23 cellular contexts compared by ENCODE assay signal in genomic region chr7:93332172-93332571, GRCh38.
DNase-seq lines count a peak whose midpoint lies in the region; ATAC-seq, FAIRE-seq and TF ChIP-seq lines count a peak whose summit lies in the region.
"Had no signal": no experiment of that assay in that cellular context is flagged by ENCODE, and none has a peak within 500 bp of the region (broad histone marks: within the 10 kb centered on the region; RNA-seq: fewer than 3 reads in every experiment).

No MANE protein-coding gene starts in this region.

- H3K9ac ChIP-seq in K562 (ENCODE audit: insufficient read depth in 1 of 2, low read depth in 2 of 2, low read length in 2 of 2) = no peak overlapping the region
- H3K9ac ChIP-seq: BLaER1 had no signal

- CTCF ChIA-PET in K562 (lab: Yijun Ruan, JAX; ENCODE audit: low intra/inter-chr PET ratio) = no interaction called here

- no peak for TF ChIP-seq POLR2A in K562 (conservative IDR thresholded peaks at IDR 0.05)

- H3K27ac ChIP-seq in 22Rv1 = no peak overlapping the region
- no peak overlapping the region for H3K27ac ChIP-seq in K562 (ENCODE audit: extremely low read depth, low read depth, low read length)
- H3K27ac ChIP-seq: BLaER1 had no signal

- no peak overlapping the region for H2AFZ ChIP-seq in K562 (ENCODE audit: low read depth, low read length)

- 36% methylated on average over 2 of the region's 2 CpGs for WGBS in K562 (ENCODE audit: insufficient coverage, low coverage, missing lambda C conversion rate)

- peak; percentile 47 for DNase-seq in NCI-H82 (lab: John Stamatoyannopoulos, UW)
- DNase-seq in NCI-H82 treated with DMSO at 0.1 percent for 48 hours (lab: John Stamatoyannopoulos, UW; ENCODE audit: unreplicated experiment) = no peak
- peak in 1 of 4 experiments; percentile 10 for DNase-seq in K562 (ENCODE audit: extremely low read depth in 1 of 4, low spot score in 3 of 4)
- DNase-seq in NCI-H526 (lab: John Stamatoyannopoulos, UW) = no peak
- DNase-seq: 8988T; ACHN; BE2C; C1 segment of cervical spinal cord; CD4-positive, alpha-beta memory T cell; CD4-positive, CD25-positive, alpha-beta regulatory T cell; CD8-positive, alpha-beta memory T cell; COR-L47; DMS 273 treated with DMSO at 0.1 percent for 48 hours; DMS153; DMS79; DND-41; EL; GDM1 had no signal

- H3K36me3 ChIP-seq in K562 (ENCODE audit: control insufficient read depth, insufficient read depth, low read length) = 0 out of 3 replicates have a peak, but pooled peaks cover 2% of the 10 kb centered on the region
- H3K36me3 ChIP-seq: BE2C, BLaER1 had no signal

- H3K79me2 ChIP-seq in K562 (ENCODE audit: control insufficient read depth, insufficient read depth, low read length) = no peaks in the 10 kb centered on the region

- POLR2A ChIA-PET in K562 (lab: Yijun Ruan, JAX) = no interaction called here

- ATAC-seq in K562 = peak; percentile 71
- ATAC-seq in activated CD4-positive, CD25-positive, alpha-beta regulatory T cell treated with anti-CD3 and anti-CD28 coated beads, Interleukin-2, amount 50 U/mL, for 24 hours = no peak

- no peaks in the 10 kb centered on the region for H4K20me1 ChIP-seq in K562 (replicated peaks; ENCODE audit: control insufficient read depth, insufficient read depth, low read length)
- H4K20me1 ChIP-seq: BLaER1 had no signal

- no peak for TF ChIP-seq EP300 in K562 (IDR thresholded peaks at IDR 0.05; ENCODE audit: low read length)

- H3K9me3 ChIP-seq in K562 (replicated peaks; ENCODE audit: control insufficient read depth, insufficient read depth, low read depth, low read length) = no peaks in the 10 kb centered on the region
- H3K9me3 ChIP-seq: BE2C, BLaER1 had no signal

- no peaks in the 10 kb centered on the region for H3K4me1 ChIP-seq in K562 (replicated peaks in 1 of 2; ENCODE audit: control insufficient read depth in 2 of 2, insufficient read depth in 2 of 2, low read length in 2 of 2)
- H3K4me1 ChIP-seq: BE2C, BLaER1 had no signal

- TF ChIP-seq RAD21 in K562 (CRISPR knock-in tag; conservative IDR thresholded peaks at IDR 0.05 in 1 of 2, IDR thresholded peaks at IDR 0.05 in 1 of 2) = no peak

- BruUV-seq in K562 (replicated peaks; lab: Mats Ljungman, UMichigan) = no TSS peak

- in situ Hi-C loops in K562 (cut with MboI) = no loop called here

- TF ChIP-seq CTCF in 22Rv1 (IDR thresholded peaks at IDR 0.05) (0 out of 2 replicates have a peak, but pooled peaks have one; percentile 2), K562 (IDR thresholded peaks at IDR 0.05 in 2 of 3, conservative IDR thresholded peaks at IDR 0.05 in 1 of 3; ENCODE audit: insufficient read depth in 2 of 3, low read depth in 1 of 3, low read length in 3 of 3) (no peak)

- no peak overlapping the region for H3K4me2 ChIP-seq in K562 (ENCODE audit: insufficient read depth, low read length)
- H3K4me2 ChIP-seq: BLaER1 had no signal

- no peaks in the 10 kb centered on the region for H3K9me1 ChIP-seq in K562 (ENCODE audit: control insufficient read depth, insufficient read depth, low read length)

- no peaks in the 10 kb centered on the region for H3K27me3 ChIP-seq in K562 (ENCODE audit: control insufficient read depth in 2 of 2, insufficient read depth in 2 of 2, low read length in 2 of 2)
- H3K27me3 ChIP-seq: BE2C, BLaER1 had no signal

- H3K4me3 ChIP-seq in K562 = no peak overlapping the region
- H3K4me3 ChIP-seq: BLaER1, GM12878 had no signal

- no peak for FAIRE-seq in K562 (lab: Jason Lieb, UNC)
- FAIRE-seq: GM12878, GM18507 had no signal

- intact Hi-C loops in K562 (cut with micrococcal nuclease) = no loop called here

TF ChIP-seq in K562, 482 proteins besides CTCF, POLR2A, EP300 and RAD21:
- no peak for TF ChIP-seq CREB3 (tag; conservative IDR thresholded peaks at IDR 0.05; ENCODE audit: low read depth)
- TF ChIP-seq FUS (optimal IDR thresholded peaks at IDR 0.05; ENCODE audit: low read depth, low read length) = no peak
- TF ChIP-seq RFX1 (IDR thresholded peaks at IDR 0.05) = no peak
- no peak for TF ChIP-seq RBM34 (IDR thresholded peaks at IDR 0.05; ENCODE audit: borderline replicate concordance, insufficient read depth, low read length)
- no peak for TF ChIP-seq NR4A1 (CRISPR knock-in tag; IDR thresholded peaks at IDR 0.05)
- no peak for TF ChIP-seq NR4A1 (tag; IDR thresholded peaks at IDR 0.05)
- no peak for TF ChIP-seq TAL1 (IDR thresholded peaks at IDR 0.05)
- TF ChIP-seq HOMEZ (CRISPR knock-in tag; IDR thresholded peaks at IDR 0.05) = no peak
- TF ChIP-seq ELK1 (CRISPR knock-in tag; IDR thresholded peaks at IDR 0.05) = no peak
- TF ChIP-seq ZNF212 (CRISPR knock-in tag; IDR thresholded peaks at IDR 0.05) = no peak
- TF ChIP-seq HCFC1 (IDR thresholded peaks at IDR 0.05; ENCODE audit: low read depth, low read length) = no peak
- TF ChIP-seq TRIM28 (IDR thresholded peaks at IDR 0.05) = no peak
- no peak for TF ChIP-seq USF1 (CRISPR knock-in tag; IDR thresholded peaks at IDR 0.05)
- no peak for TF ChIP-seq KAT2B (IDR thresholded peaks at IDR 0.05; ENCODE audit: low read depth, low read length)
- TF ChIP-seq POLR3A (IDR thresholded peaks at IDR 0.05; ENCODE audit: borderline replicate concordance, extremely low read depth, insufficient read depth, insufficient read length) = no peak
- no peak for TF ChIP-seq GTF3C2 (IDR thresholded peaks at IDR 0.05; ENCODE audit: borderline replicate concordance, extremely low read depth, insufficient read length)
- TF ChIP-seq ARID1B (IDR thresholded peaks at IDR 0.05) = no peak
- TF ChIP-seq POLR2B (IDR thresholded peaks at IDR 0.05; ENCODE audit: low read depth, partially characterized antibody) = no peak
TF ChIP-seq in K562: peak in this region for 0.
